8 cellular contexts compared by ENCODE assay signal in the genomic region with DNA sequence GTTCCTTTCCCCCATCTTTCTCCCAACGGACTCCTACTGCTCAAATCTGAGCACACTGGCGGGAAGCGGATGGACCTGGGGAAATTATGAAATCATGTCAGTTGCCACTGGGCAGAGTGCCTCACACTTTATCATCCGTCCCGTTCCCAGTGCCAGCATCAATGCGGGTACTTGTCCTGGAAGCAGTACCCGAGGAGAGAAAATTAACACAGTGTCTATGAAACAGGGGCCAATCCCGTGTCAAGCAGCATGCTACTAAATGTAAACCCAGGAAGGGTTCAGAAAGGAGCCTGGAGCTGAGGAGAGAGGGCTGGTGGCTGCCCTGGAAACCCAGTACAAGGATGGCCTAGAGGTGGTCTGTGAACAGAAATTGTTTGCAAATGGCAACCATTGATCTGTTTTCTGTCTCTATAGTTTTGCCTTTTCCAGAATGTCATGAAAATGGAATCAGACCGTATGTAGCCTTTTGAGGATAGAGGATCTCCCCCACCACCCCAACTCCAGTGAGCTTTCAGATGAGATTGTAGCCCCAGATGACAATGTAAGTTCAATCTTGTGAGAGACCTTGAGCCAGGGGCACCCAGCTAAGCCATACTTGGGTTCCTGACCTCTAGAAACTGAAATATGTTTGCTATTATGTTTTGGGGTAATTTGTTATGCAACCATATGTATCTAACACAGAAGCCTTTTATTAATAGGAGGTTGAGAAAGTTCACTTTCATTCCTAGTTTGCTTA. TPM values are rescaled to one million over a fixed set of nuclear protein-coding genes. Genes with fewer than 3 reads are reported as not detected.
DNase-seq lines count a peak whose midpoint lies in the region; ATAC-seq and TF ChIP-seq lines count a peak whose summit lies in the region.

No MANE protein-coding gene starts in this region.

- H3K27ac ChIP-seq in BLaER1: no peak overlapping the region
- H3K27ac ChIP-seq in angular gyrus (ENCODE audit: low read depth, low read length): peak overlapping the region; percentile 83
- H3K27ac ChIP-seq in iPS DF 6.9 (ENCODE audit: low read length): no peak overlapping the region
- peak overlapping the region; percentile 61 for H3K27ac ChIP-seq in smooth muscle cell (ENCODE audit: low read depth)

- H2AFZ ChIP-seq in smooth muscle cell (ENCODE audit: low read depth): peak overlapping the region; percentile 79

- DNase-seq in HuH-7.5 (ENCODE audit: low spot score) (peak; percentile 36), iPS DF 6.9 (ENCODE audit: low read depth, low spot score) (no peak), smooth muscle cell (lab: John Stamatoyannopoulos, UW; ENCODE audit: unreplicated experiment) (no peak), islet precursor cell (no peak)

- H3K9me3 ChIP-seq in BLaER1 (no peaks in the 10 kb centered on the region), iPS DF 6.9 (ENCODE audit: control insufficient read depth, insufficient read depth, low read length) (no peaks in the 10 kb centered on the region), smooth muscle cell (replicated peaks; ENCODE audit: low read depth) (no peaks in the 10 kb centered on the region)

- H3K79me2 ChIP-seq in smooth muscle cell (ENCODE audit: low read depth): no peaks in the 10 kb centered on the region

- H3K4me3 ChIP-seq in BLaER1 (peak overlapping the region; percentile 76; the same call in 1 of the 2 replicates), iPS DF 6.9 (ENCODE audit: low read length) (peak overlapping the region; percentile 59; the same call in 1 of the 2 replicates), smooth muscle cell (peak overlapping the region; percentile 80)

- H3K4me1 ChIP-seq in BLaER1 (peaks cover 25% of the 10 kb centered on the region), iPS DF 6.9 (ENCODE audit: control insufficient read depth, insufficient read depth, low read length) (peaks cover 1% of the 10 kb centered on the region; the same call in 1 of the 2 replicates), smooth muscle cell (ENCODE audit: low read depth) (no peaks in the 10 kb centered on the region)

- WGBS in iPS DF 6.9 (ENCODE audit: insufficient coverage, insufficient read length): no CpG with 5 or more reads among the region's 9 CpGs
- 52% methylated on average over 9 of the region's 9 CpGs for WGBS in smooth muscle cell (ENCODE audit: low lambda C conversion rate)

- no peaks in the 10 kb centered on the region for H3K36me3 ChIP-seq in BLaER1
- H3K36me3 ChIP-seq in iPS DF 6.9 (ENCODE audit: control insufficient read depth, insufficient read depth, low read length): no peaks in the 10 kb centered on the region
- H3K36me3 ChIP-seq in smooth muscle cell (ENCODE audit: low read depth): no peaks in the 10 kb centered on the region

- TF ChIP-seq CTCF in smooth muscle cell (IDR thresholded peaks at IDR 0.05; ENCODE audit: borderline replicate concordance, insufficient read depth, poor library complexity, severe bottlenecking): no peak

- H3K9ac ChIP-seq in BLaER1 (no peak overlapping the region), smooth muscle cell (ENCODE audit: low read depth) (peak overlapping the region; percentile 68)

- H3K4me2 ChIP-seq in BLaER1: peak overlapping the region; percentile 99
- H3K4me2 ChIP-seq in smooth muscle cell: peak overlapping the region; percentile 99

- no peaks in the 10 kb centered on the region for H3F3A ChIP-seq in smooth muscle cell (ENCODE audit: low read depth)

- H3K27me3 ChIP-seq in BLaER1: peaks cover 25% of the 10 kb centered on the region; the same call in 1 of the 2 replicates
- peaks cover 4% of the 10 kb centered on the region for H3K27me3 ChIP-seq in iPS DF 6.9 (ENCODE audit: control insufficient read depth, insufficient read depth, low read length)
- H3K27me3 ChIP-seq in smooth muscle cell (ENCODE audit: low read depth): no peaks in the 10 kb centered on the region

- H4K20me1 ChIP-seq in BLaER1: no peaks in the 10 kb centered on the region
- H4K20me1 ChIP-seq in smooth muscle cell (ENCODE audit: low read depth): no peaks in the 10 kb centered on the region

- ATAC-seq in HG02870 (IDR thresholded peaks at IDR 0.05; ENCODE audit: unreplicated experiment): no peak
- ATAC-seq in GM21526 (IDR thresholded peaks at IDR 0.05; ENCODE audit: low FRiP score, unreplicated experiment): no peak

RNA-seq across cellular contexts. Expression of gene CDKL1, which starts 0.9 kb away (rescaled TPM):
- total RNA-seq in smooth muscle cell: 3.0 and 4.9 TPM in 2 replicates
- polyA plus RNA-seq in smooth muscle cell: 1.6 and 1.7 TPM in 2 replicates

Comparison
In these comparisons a context has a peak if more than half of its experiments do, and no peak if none do; other contexts are left out.
1. H3K27ac ChIP-seq: peak in angular gyrus (single experiment) and smooth muscle cell (single experiment); none in BLaER1 (single experiment) and iPS DF 6.9 (single experiment).
2. Peak in every context shown above with its lines, with median percentiles within 50 percentile points of each other: H3K4me3 ChIP-seq.